ENCODE assay signal across 2 cellular contexts in the genomic region with DNA sequence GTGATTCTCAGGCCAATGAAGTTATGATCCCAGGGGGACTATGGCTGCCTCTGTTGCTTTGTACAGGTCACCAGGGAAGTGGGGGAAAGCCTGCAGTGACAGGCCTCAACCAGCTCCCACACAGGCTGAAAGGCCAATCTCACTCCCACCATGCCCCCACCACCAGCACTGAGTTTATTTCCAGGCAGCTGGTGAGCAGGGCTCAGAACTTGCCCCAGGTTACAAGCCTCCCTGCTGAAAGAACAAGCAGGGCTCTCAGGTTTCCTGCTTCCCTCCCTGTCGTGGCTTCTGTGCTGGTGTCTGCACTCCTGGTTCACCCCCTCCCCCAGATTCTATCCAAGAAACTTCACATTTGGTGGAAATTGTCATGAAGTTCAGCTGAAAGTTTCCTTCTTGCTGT.
TF ChIP-seq lines count a peak whose summit lies in the region.

No MANE protein-coding gene starts in this region.

TF ChIP-seq in GM23338, 12 proteins besides CTCF, POLR2A, EP300 and RAD21:
- TF ChIP-seq ZNF331 (CRISPR knock-in tag; IDR thresholded peaks at IDR 0.05; ENCODE audit: low read depth) (no peak), STAT1 (IDR thresholded peaks at IDR 0.05; ENCODE audit: unreplicated experiment) (no peak), EZH2phosphoT487 (IDR thresholded peaks at IDR 0.05; ENCODE audit: unreplicated experiment) (no peak), JUNB (IDR thresholded peaks at IDR 0.05; ENCODE audit: unreplicated experiment) (no peak)

TF ChIP-seq in H1, 55 proteins besides CTCF, POLR2A, EP300 and RAD21:
- TF ChIP-seq RNF2 (IDR thresholded peaks at IDR 0.05; ENCODE audit: borderline replicate concordance, low read depth, low read length, missing control alignments, poor library complexity, severe bottlenecking) (no peak), KDM5A (IDR thresholded peaks at IDR 0.05; ENCODE audit: low read length) (no peak), PHF8 (conservative IDR thresholded peaks at IDR 0.05; ENCODE audit: low read depth, low read length) (no peak), NANOG (IDR thresholded peaks at IDR 0.05; ENCODE audit: insufficient read depth, low read depth, low read length, poor library complexity, severe bottlenecking) (no peak), SP4 (IDR thresholded peaks at IDR 0.05; ENCODE audit: low read length) (no peak), RFX5 (IDR thresholded peaks at IDR 0.05; ENCODE audit: borderline replicate concordance, low read depth, low read length) (no peak), MAFK (IDR thresholded peaks at IDR 0.05; ENCODE audit: low read depth, low read length) (no peak), BACH1 (IDR thresholded peaks at IDR 0.05; ENCODE audit: low read length) (no peak), SUZ12 (IDR thresholded peaks at IDR 0.05; ENCODE audit: low read length) (no peak), CBX8 (IDR thresholded peaks at IDR 0.05; ENCODE audit: borderline replicate concordance, low read depth, low read length) (no peak), EGR1 (IDR thresholded peaks at IDR 0.05; ENCODE audit: borderline replicate concordance, low read depth, low read length) (no peak), HDAC2 (IDR thresholded peaks at IDR 0.05; ENCODE audit: borderline replicate concordance in 1 of 2, low read depth in 2 of 2, low read length in 2 of 2) (no peak), BCL11A (IDR thresholded peaks at IDR 0.05; ENCODE audit: low read depth in 2 of 2, low read length in 2 of 2) (no peak), ZNF274 (IDR thresholded peaks at IDR 0.05; ENCODE audit: borderline replicate concordance, extremely low read depth, low read length) (no peak), CREB1 (IDR thresholded peaks at IDR 0.05) (no peak), JUND (IDR thresholded peaks at IDR 0.05; ENCODE audit: low read length) (no peak), TAF1 (IDR thresholded peaks at IDR 0.05; ENCODE audit: low read depth, low read length) (no peak), EZH2 (IDR thresholded peaks at IDR 0.05; ENCODE audit: low read depth, low read length, severe bottlenecking) (no peak)
- TF ChIP-seq, protein P1, sequence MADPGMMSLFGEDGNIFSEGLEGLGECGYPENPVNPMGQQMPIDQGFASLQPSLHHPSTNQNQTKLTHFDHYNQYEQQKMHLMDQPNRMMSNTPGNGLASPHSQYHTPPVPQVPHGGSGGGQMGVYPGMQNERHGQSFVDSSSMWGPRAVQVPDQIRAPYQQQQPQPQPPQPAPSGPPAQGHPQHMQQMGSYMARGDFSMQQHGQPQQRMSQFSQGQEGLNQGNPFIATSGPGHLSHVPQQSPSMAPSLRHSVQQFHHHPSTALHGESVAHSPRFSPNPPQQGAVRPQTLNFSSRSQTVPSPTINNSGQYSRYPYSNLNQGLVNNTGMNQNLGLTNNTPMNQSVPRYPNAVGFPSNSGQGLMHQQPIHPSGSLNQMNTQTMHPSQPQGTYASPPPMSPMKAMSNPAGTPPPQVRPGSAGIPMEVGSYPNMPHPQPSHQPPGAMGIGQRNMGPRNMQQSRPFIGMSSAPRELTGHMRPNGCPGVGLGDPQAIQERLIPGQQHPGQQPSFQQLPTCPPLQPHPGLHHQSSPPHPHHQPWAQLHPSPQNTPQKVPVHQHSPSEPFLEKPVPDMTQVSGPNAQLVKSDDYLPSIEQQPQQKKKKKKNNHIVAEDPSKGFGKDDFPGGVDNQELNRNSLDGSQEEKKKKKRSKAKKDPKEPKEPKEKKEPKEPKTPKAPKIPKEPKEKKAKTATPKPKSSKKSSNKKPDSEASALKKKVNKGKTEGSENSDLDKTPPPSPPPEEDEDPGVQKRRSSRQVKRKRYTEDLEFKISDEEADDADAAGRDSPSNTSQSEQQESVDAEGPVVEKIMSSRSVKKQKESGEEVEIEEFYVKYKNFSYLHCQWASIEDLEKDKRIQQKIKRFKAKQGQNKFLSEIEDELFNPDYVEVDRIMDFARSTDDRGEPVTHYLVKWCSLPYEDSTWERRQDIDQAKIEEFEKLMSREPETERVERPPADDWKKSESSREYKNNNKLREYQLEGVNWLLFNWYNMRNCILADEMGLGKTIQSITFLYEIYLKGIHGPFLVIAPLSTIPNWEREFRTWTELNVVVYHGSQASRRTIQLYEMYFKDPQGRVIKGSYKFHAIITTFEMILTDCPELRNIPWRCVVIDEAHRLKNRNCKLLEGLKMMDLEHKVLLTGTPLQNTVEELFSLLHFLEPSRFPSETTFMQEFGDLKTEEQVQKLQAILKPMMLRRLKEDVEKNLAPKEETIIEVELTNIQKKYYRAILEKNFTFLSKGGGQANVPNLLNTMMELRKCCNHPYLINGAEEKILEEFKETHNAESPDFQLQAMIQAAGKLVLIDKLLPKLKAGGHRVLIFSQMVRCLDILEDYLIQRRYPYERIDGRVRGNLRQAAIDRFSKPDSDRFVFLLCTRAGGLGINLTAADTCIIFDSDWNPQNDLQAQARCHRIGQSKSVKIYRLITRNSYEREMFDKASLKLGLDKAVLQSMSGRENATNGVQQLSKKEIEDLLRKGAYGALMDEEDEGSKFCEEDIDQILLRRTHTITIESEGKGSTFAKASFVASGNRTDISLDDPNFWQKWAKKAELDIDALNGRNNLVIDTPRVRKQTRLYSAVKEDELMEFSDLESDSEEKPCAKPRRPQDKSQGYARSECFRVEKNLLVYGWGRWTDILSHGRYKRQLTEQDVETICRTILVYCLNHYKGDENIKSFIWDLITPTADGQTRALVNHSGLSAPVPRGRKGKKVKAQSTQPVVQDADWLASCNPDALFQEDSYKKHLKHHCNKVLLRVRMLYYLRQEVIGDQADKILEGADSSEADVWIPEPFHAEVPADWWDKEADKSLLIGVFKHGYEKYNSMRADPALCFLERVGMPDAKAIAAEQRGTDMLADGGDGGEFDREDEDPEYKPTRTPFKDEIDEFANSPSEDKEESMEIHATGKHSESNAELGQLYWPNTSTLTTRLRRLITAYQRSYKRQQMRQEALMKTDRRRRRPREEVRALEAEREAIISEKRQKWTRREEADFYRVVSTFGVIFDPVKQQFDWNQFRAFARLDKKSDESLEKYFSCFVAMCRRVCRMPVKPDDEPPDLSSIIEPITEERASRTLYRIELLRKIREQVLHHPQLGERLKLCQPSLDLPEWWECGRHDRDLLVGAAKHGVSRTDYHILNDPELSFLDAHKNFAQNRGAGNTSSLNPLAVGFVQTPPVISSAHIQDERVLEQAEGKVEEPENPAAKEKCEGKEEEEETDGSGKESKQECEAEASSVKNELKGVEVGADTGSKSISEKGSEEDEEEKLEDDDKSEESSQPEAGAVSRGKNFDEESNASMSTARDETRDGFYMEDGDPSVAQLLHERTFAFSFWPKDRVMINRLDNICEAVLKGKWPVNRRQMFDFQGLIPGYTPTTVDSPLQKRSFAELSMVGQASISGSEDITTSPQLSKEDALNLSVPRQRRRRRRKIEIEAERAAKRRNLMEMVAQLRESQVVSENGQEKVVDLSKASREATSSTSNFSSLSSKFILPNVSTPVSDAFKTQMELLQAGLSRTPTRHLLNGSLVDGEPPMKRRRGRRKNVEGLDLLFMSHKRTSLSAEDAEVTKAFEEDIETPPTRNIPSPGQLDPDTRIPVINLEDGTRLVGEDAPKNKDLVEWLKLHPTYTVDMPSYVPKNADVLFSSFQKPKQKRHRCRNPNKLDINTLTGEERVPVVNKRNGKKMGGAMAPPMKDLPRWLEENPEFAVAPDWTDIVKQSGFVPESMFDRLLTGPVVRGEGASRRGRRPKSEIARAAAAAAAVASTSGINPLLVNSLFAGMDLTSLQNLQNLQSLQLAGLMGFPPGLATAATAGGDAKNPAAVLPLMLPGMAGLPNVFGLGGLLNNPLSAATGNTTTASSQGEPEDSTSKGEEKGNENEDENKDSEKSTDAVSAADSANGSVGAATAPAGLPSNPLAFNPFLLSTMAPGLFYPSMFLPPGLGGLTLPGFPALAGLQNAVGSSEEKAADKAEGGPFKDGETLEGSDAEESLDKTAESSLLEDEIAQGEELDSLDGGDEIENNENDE (IDR thresholded peaks at IDR 0.05; ENCODE audit: insufficient replicate concordance, low read length): no peak
